ENCODE assay signal across 1 cellular context in genomic region chr16:2852731-2853507, GRCh38.
A peak's percentile ranks its signal among the peaks of the same experiment; 100 is the strongest.
TF ChIP-seq lines count a peak whose summit lies in the region.

No MANE protein-coding gene starts in this region.

TF ChIP-seq in K562, 482 proteins besides CTCF, POLR2A, EP300 and RAD21:
- TF ChIP-seq, protein P1, sequence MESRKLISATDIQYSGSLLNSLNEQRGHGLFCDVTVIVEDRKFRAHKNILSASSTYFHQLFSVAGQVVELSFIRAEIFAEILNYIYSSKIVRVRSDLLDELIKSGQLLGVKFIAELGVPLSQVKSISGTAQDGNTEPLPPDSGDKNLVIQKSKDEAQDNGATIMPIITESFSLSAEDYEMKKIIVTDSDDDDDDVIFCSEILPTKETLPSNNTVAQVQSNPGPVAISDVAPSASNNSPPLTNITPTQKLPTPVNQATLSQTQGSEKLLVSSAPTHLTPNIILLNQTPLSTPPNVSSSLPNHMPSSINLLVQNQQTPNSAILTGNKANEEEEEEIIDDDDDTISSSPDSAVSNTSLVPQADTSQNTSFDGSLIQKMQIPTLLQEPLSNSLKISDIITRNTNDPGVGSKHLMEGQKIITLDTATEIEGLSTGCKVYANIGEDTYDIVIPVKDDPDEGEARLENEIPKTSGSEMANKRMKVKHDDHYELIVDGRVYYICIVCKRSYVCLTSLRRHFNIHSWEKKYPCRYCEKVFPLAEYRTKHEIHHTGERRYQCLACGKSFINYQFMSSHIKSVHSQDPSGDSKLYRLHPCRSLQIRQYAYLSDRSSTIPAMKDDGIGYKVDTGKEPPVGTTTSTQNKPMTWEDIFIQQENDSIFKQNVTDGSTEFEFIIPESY (CRISPR knock-in tag; IDR thresholded peaks at IDR 0.05), result peak; percentile 40; the same call in 1 of the 2 replicates
- peak; percentile 49 for TF ChIP-seq NFIC (IDR thresholded peaks at IDR 0.05)
- TF ChIP-seq SAFB (IDR thresholded peaks at IDR 0.05; ENCODE audit: borderline replicate concordance, low read depth, low read length), result no peak
- TF ChIP-seq, protein P2, sequence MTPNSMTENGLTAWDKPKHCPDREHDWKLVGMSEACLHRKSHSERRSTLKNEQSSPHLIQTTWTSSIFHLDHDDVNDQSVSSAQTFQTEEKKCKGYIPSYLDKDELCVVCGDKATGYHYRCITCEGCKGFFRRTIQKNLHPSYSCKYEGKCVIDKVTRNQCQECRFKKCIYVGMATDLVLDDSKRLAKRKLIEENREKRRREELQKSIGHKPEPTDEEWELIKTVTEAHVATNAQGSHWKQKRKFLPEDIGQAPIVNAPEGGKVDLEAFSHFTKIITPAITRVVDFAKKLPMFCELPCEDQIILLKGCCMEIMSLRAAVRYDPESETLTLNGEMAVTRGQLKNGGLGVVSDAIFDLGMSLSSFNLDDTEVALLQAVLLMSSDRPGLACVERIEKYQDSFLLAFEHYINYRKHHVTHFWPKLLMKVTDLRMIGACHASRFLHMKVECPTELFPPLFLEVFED (CRISPR knock-in tag; conservative IDR thresholded peaks at IDR 0.05), result no peak
